9 cellular contexts compared by ENCODE assay signal in the genomic region with DNA sequence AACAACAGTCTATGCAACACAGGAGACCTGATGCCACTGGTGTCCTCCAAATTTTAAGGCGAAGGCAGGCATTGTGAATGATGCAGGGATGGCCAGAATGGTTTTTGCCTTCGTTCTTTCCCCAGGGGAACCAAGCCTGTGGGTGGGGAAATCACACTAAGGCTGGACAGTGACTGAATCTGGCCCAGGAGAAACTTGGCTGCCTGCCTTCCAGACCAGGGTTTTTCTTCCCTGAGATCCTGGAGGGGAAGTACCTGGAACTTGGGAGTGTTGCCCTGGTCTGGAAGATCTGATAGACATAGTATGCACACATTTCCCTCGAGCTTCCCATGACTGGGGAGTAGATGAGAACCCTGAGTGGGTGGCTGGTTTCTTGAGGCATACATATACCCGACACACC. TPM values are rescaled to one million over a fixed set of nuclear protein-coding genes. Genes with fewer than 3 reads are reported as not detected.
A peak's percentile ranks its signal among the peaks of the same experiment; 100 is the strongest.
DNase-seq lines count a peak whose midpoint lies in the region; ATAC-seq and TF ChIP-seq lines count a peak whose summit lies in the region.
"Had no signal": no experiment of that assay in that cellular context is flagged by ENCODE, and none has a peak within 500 bp of the region (broad histone marks: within the 10 kb centered on the region; RNA-seq: fewer than 3 reads in every experiment).

No MANE protein-coding gene starts in this region.

- peak overlapping the region; percentile 17 to 82 (median 56) for H3K9ac ChIP-seq in subcutaneous abdominal adipose tissue (ENCODE audit: low read length in 5 of 5)

- peaks cover 60% of the 10 kb centered on the region for H3K4me1 Mint-ChIP-seq in HFFc6 (ENCODE audit: low read depth)

- peak; percentile 23 for DNase-seq in HFFc6
- DNase-seq in cardiac fibroblast (ENCODE audit: low read depth in 2 of 2): peak; percentile 64 to 71
- DNase-seq in right lobe of liver: peak in 2 of 3 donors; percentile 69 to 82
- DNase-seq in NCI-H524 treated with DMSO at 0.1 percent for 48 hours (lab: John Stamatoyannopoulos, UW): no peak
- no peak for DNase-seq in SIG-M5 (lab: John Stamatoyannopoulos, UW)
- DNase-seq: NCI-H2081 had no signal

- H3K27ac ChIP-seq in right lobe of liver: peak overlapping the region; percentile 18 to 77 (median 45)
- peak overlapping the region; percentile 93 for H3K27ac ChIP-seq in subcutaneous abdominal adipose tissue (ENCODE audit: low read depth, low read length)

- H3K9me3 ChIP-seq in right lobe of liver: no peaks in the 10 kb centered on the region
- H3K9me3 ChIP-seq in subcutaneous abdominal adipose tissue (ENCODE audit: control insufficient read depth in 5 of 5, low read length in 5 of 5): no peaks in the 10 kb centered on the region

- H3K4me3 ChIP-seq in cardiac fibroblast (replicated peaks in 1 of 2; ENCODE audit: low read depth in 2 of 2, low read length in 2 of 2): peak overlapping the region in 1 of 2 donors; percentile 42
- H3K4me3 ChIP-seq in right lobe of liver: peak overlapping the region; percentile 14 to 59 (median 23)
- peak overlapping the region; percentile 61 to 83 (median 71) for H3K4me3 ChIP-seq in subcutaneous abdominal adipose tissue (ENCODE audit: low read depth in 1 of 5, low read length in 5 of 5)

- H3K27ac Mint-ChIP-seq in HFFc6: peak overlapping the region; percentile 76

- no peak for TF ChIP-seq POLR2A in right lobe of liver (IDR thresholded peaks at IDR 0.05)

- no peaks in the 10 kb centered on the region for H3K9me3 Mint-ChIP-seq in HFFc6

- H3K4me3 Mint-ChIP-seq in HFFc6: peak overlapping the region; percentile 92

- ATAC-seq in right lobe of liver: peak; percentile 2 to 24 (median 16)
- ATAC-seq in HG03439 (IDR thresholded peaks at IDR 0.05; ENCODE audit: unreplicated experiment): no peak
- no peak for ATAC-seq in GM21367 (IDR thresholded peaks at IDR 0.05; ENCODE audit: unreplicated experiment)

- H3K4me1 ChIP-seq in right lobe of liver: peaks cover 0 to 46% (median 20%) of the 10 kb centered on the region in 4 donors
- H3K4me1 ChIP-seq in subcutaneous abdominal adipose tissue (ENCODE audit: control insufficient read depth in 5 of 5, insufficient read depth in 5 of 5, low read length in 5 of 5): peaks cover 24 to 67% (median 65%) of the 10 kb centered on the region in 5 donors

- H3K36me3 ChIP-seq in right lobe of liver (peaks cover 0 to 17% (median 9%) of the 10 kb centered on the region in 4 donors), subcutaneous abdominal adipose tissue (ENCODE audit: control insufficient read depth in 5 of 5, insufficient read depth in 5 of 5, low read length in 5 of 5) (peaks cover 0 to 24% (median 22%) of the 10 kb centered on the region in 5 donors)

- TF ChIP-seq CTCF in HFFc6 (IDR thresholded peaks at IDR 0.05) (no peak), cardiac fibroblast (IDR thresholded peaks at IDR 0.05; ENCODE audit: low read depth, low read length) (no peak), right lobe of liver (IDR thresholded peaks at IDR 0.05) (no peak)

- 19% methylated on average over 3 of the region's 4 CpGs for WGBS in right lobe of liver (ENCODE audit: insufficient coverage, low coverage, low lambda C conversion rate, missing lambda C conversion rate)

- H3K36me3 Mint-ChIP-seq in HFFc6 (ENCODE audit: low read depth): peaks cover 18% of the 10 kb centered on the region; the same call in 1 of the 2 replicates

- H3K27me3 Mint-ChIP-seq in HFFc6 (ENCODE audit: insufficient read depth): no peaks in the 10 kb centered on the region; the same call in 1 of the 2 replicates

- intact Hi-C loops in right lobe of liver (cut with DNase I): no loop called here

- H3K27me3 ChIP-seq in right lobe of liver: no peaks in the 10 kb centered on the region
- no peaks in the 10 kb centered on the region for H3K27me3 ChIP-seq in subcutaneous abdominal adipose tissue (ENCODE audit: control insufficient read depth in 5 of 5, insufficient read depth in 4 of 5, low read length in 5 of 5)

RNA-seq across cellular contexts. Expression of a gene that starts 0.7 kb away (rescaled TPM):
- total RNA-seq in HFFc6 (2021; fragmentation: NEBNext Ultra II Directional; extraction: Animal tissue kit (Norgen Biotek cat#: 25700)): 10 to 100 TPM; 20.9 to 26.3 (median 23.6) TPM
- 10 to 100 TPM in 5 of 6 experiments, 1 to 10 TPM in 1; 9.7 to 21.5 (median 14.7) TPM for total RNA-seq in right lobe of liver

RNA-seq across cellular contexts. Expression of a gene that starts 4.8 kb away (rescaled TPM):
- total RNA-seq in HFFc6 (2021; fragmentation: NEBNext Ultra II Directional; extraction: Animal tissue kit (Norgen Biotek cat#: 25700)): 10 to 100 TPM; 20.5 to 27.4 (median 22.0) TPM
- 100 to 1,000 TPM in 4 of 6 experiments, 10 to 100 TPM in 2; 58.2 to 157 (median 117) TPM for total RNA-seq in right lobe of liver

RNA-seq across cellular contexts. Expression of a gene that starts 11.2 kb away (rescaled TPM):
- under 1 TPM in 1 of 6 experiments, not detected in 5; 0.88 TPM for total RNA-seq in HFFc6 (2021; fragmentation: NEBNext Ultra II Directional; extraction: Animal tissue kit (Norgen Biotek cat#: 25700))
- not detected for total RNA-seq in right lobe of liver

RNA-seq across cellular contexts. Expression of a gene that starts 13.7 kb away (rescaled TPM):
- total RNA-seq in HFFc6 (2021; fragmentation: NEBNext Ultra II Directional; extraction: Animal tissue kit (Norgen Biotek cat#: 25700)): 100 to 1,000 TPM; 126 to 148 (median 138) TPM
- total RNA-seq in right lobe of liver: 100 to 1,000 TPM in 5 of 6 experiments, 10 to 100 TPM in 1; 69.3 to 237 (median 123) TPM

RNA-seq across cellular contexts. Expression of a gene that starts 22.4 kb away (rescaled TPM):
- total RNA-seq in HFFc6 (2021; fragmentation: NEBNext Ultra II Directional; extraction: Animal tissue kit (Norgen Biotek cat#: 25700)): under 1 TPM in 2 of 6 experiments, not detected in 4; 0.14 to 0.17 TPM
- 1 to 10 TPM; 1.7 to 6.7 (median 2.5) TPM for total RNA-seq in right lobe of liver

Comparison
In these comparisons a context has a peak if more than half of its experiments do, and no peak if none do; other contexts are left out.
1. DNase-seq: peak in HFFc6 (single experiment), cardiac fibroblast (2 of 2) and right lobe of liver (2 of 3); none in NCI-H524 treated with DMSO at 0.1 percent for 48 hours (single experiment) and SIG-M5 (single experiment).
2. ATAC-seq: peak in right lobe of liver (4 of 4); none in HG03439 (single experiment) and GM21367 (single experiment).